In genomic region chr4:104491826-104492771, GRCh38 we compare ENCODE assay signal across 2 cellular contexts.
A peak's percentile ranks its signal among the peaks of the same experiment; 100 is the strongest.
TF ChIP-seq lines count a peak whose summit lies in the region.

No MANE protein-coding gene starts in this region.

TF ChIP-seq in GM12878, 131 proteins besides CTCF, POLR2A, EP300 and RAD21 (continues in another document):
- no peak for TF ChIP-seq PAX8 (IDR thresholded peaks at IDR 0.05)
- no peak for TF ChIP-seq WRNIP1 (IDR thresholded peaks at IDR 0.05; ENCODE audit: borderline replicate concordance, low read depth, low read length)
- TF ChIP-seq CHD1 (IDR thresholded peaks at IDR 0.05; ENCODE audit: low read depth, low read length), result 0 out of 2 replicates have a peak, but pooled peaks have one; percentile 64
- peak; percentile 32; the same call in 1 of the 2 replicates for TF ChIP-seq ELK1 (IDR thresholded peaks at IDR 0.05; ENCODE audit: low read depth, low read length)
- TF ChIP-seq E4F1 (IDR thresholded peaks at IDR 0.05; ENCODE audit: borderline replicate concordance, partially characterized antibody), result no peak
- TF ChIP-seq RUNX3 (IDR thresholded peaks at IDR 0.05; ENCODE audit: low read length), result peak; percentile 64
- no peak for TF ChIP-seq CBX5 (IDR thresholded peaks at IDR 0.05; ENCODE audit: low read depth)
- peak; percentile 66 for TF ChIP-seq IKZF1 (conservative IDR thresholded peaks at IDR 0.05)
- 0 out of 2 replicates have a peak, but pooled peaks have one; percentile 36 for TF ChIP-seq CBFB (IDR thresholded peaks at IDR 0.05; ENCODE audit: low read depth)
- TF ChIP-seq ZNF24 (IDR thresholded peaks at IDR 0.05), result 0 out of 2 replicates have a peak, but pooled peaks have one; percentile 25
- TF ChIP-seq MEF2A (IDR thresholded peaks at IDR 0.05; ENCODE audit: insufficient read depth, low read depth, low read length), result 0 out of 2 replicates have a peak, but pooled peaks have one; percentile 44
- TF ChIP-seq KDM1A (IDR thresholded peaks at IDR 0.05; ENCODE audit: borderline replicate concordance), result no peak
- 0 out of 2 replicates have a peak, but pooled peaks have one; percentile 22 for TF ChIP-seq SMAD5 (IDR thresholded peaks at IDR 0.05; ENCODE audit: low read depth)
- 0 out of 3 replicates have a peak, but pooled peaks of 1 of the 2 experiments have one; percentile 37 for TF ChIP-seq EGR1 (IDR thresholded peaks at IDR 0.05; ENCODE audit: borderline replicate concordance in 1 of 2, low read depth in 2 of 2, low read length in 2 of 2)
- no peak for TF ChIP-seq GATAD2B (conservative IDR thresholded peaks at IDR 0.05; ENCODE audit: low read depth)
- 0 out of 2 replicates have a peak, but pooled peaks have one; percentile 32 for TF ChIP-seq MLLT1 (IDR thresholded peaks at IDR 0.05)
- TF ChIP-seq MXI1 (IDR thresholded peaks at IDR 0.05; ENCODE audit: low read depth, low read length), result peak; percentile 50; the same call in 1 of the 2 replicates
- peak; percentile 49 for TF ChIP-seq SKIL (IDR thresholded peaks at IDR 0.05; ENCODE audit: low read depth, poor library complexity, severe bottlenecking)
- no peak for TF ChIP-seq MTA3 (IDR thresholded peaks at IDR 0.05; ENCODE audit: borderline replicate concordance, low read length)
- peak; percentile 95 for TF ChIP-seq POU2F2 (IDR thresholded peaks at IDR 0.05; ENCODE audit: borderline replicate concordance, low read depth, low read length)
- TF ChIP-seq DPF2 (IDR thresholded peaks at IDR 0.05), result no peak
- peak; percentile 89 for TF ChIP-seq EED (IDR thresholded peaks at IDR 0.05; ENCODE audit: low read depth)
- TF ChIP-seq IRF4 (IDR thresholded peaks at IDR 0.05; ENCODE audit: low read depth, low read length), result peak; percentile 12; the same call in 1 of the 2 replicates
- peak; percentile 30; the same call in 1 of the 2 replicates for TF ChIP-seq CREM (IDR thresholded peaks at IDR 0.05; ENCODE audit: low read depth)
- no peak for TF ChIP-seq SMC3 (IDR thresholded peaks at IDR 0.05; ENCODE audit: borderline replicate concordance, low read length)
- no peak for TF ChIP-seq ZNF622 (IDR thresholded peaks at IDR 0.05)
- TF ChIP-seq MEF2B (IDR thresholded peaks at IDR 0.05; ENCODE audit: partially characterized antibody, poor library complexity, severe bottlenecking), result peak; percentile 53
- peak; percentile 32; the same call in 1 of the 2 replicates for TF ChIP-seq POLR2AphosphoS2 (IDR thresholded peaks at IDR 0.05; ENCODE audit: low read depth, low read length)
- peak; percentile 61; the same call in 1 of the 2 replicates for TF ChIP-seq TBL1XR1 (IDR thresholded peaks at IDR 0.05; ENCODE audit: low read depth, low read length)

TF ChIP-seq in HepG2, 621 proteins besides CTCF, POLR2A, EP300 and RAD21:
- TF ChIP-seq HNRNPK (IDR thresholded peaks at IDR 0.05; ENCODE audit: low read depth, low read length, poor library complexity, severe bottlenecking) (peak; percentile 53), ZNF550 (CRISPR knock-in tag; IDR thresholded peaks at IDR 0.05; ENCODE audit: borderline replicate concordance) (no peak), FLYWCH1 (CRISPR knock-in tag; IDR thresholded peaks at IDR 0.05) (no peak)
